Comparison of ENCODE assay signal across 8 cellular contexts in genomic region chr17:32927724-32928526, GRCh38. TPM values are rescaled to one million over a fixed set of nuclear protein-coding genes. Genes with fewer than 3 reads are reported as not detected.
A peak's percentile ranks its signal among the peaks of the same experiment; 100 is the strongest.
DNase-seq lines count a peak whose midpoint lies in the region; ATAC-seq, FAIRE-seq and TF ChIP-seq lines count a peak whose summit lies in the region.

TMEM98 (plus strand) TSS chr17:32928153; CDS start chr17:32931529, 3,376 bp downstream.

- peak within 1 kb of the TSS in 3 of 5 donors; percentile 49 to 81 (median 55) for H3K27ac ChIP-seq in adrenal gland
- peak within 1 kb of the TSS; percentile 48 to 66 for H3K27ac ChIP-seq in right atrium auricular region
- peak within 1 kb of the TSS in 3 of 4 donors; percentile 12 to 74 (median 49) for H3K27ac ChIP-seq in pancreas

- peaks cover 5 to 10% of the 10 kb centered on the region in 2 donors for H3K4me1 ChIP-seq in adrenal gland (replicated peaks in 1 of 2)
- H3K4me1 ChIP-seq in right atrium auricular region: peaks cover 0 to 13% of the 10 kb centered on the region in 2 donors
- H3K4me1 ChIP-seq in pancreas: peaks cover 0 to 4% (median 4%) of the 10 kb centered on the region in 3 donors

- H3K4me3 ChIP-seq in AG09309 (ENCODE audit: control insufficient read depth, low read depth, low read length): peak within 1 kb of the TSS; percentile 69
- H3K4me3 ChIP-seq in H7 (ENCODE audit: insufficient read depth, low read depth, low read length): peak within 1 kb of the TSS; percentile 59
- H3K4me3 ChIP-seq in adrenal gland: peak within 1 kb of the TSS in 3 of 4 donors; percentile 29 to 96 (median 41)
- peak within 1 kb of the TSS; percentile 63 to 64 for H3K4me3 ChIP-seq in right atrium auricular region
- H3K4me3 ChIP-seq in pancreas: peak within 1 kb of the TSS; percentile 59 to 77 (median 68)

- intact Hi-C loops in adrenal gland (cut with DNase I) (no loop called here), pancreas (cut with DNase I) (no loop called here)

- WGBS in adrenal gland, 4 donors: 0 to 1% (median 1%) methylated on average over 12 to 90 of the region's 98 CpGs
- WGBS in pancreas, 2 donors: 0 to 1% methylated on average over 57 to 98 of the region's 98 CpGs

- FAIRE-seq in pancreas (lab: Jason Lieb, UNC): no peak

- no peak for TF ChIP-seq CTCF in AG09309 (IDR thresholded peaks at IDR 0.05; ENCODE audit: control insufficient read depth, insufficient read depth, low read depth, low read length, missing control alignments)
- no peak for TF ChIP-seq CTCF in adrenal gland (IDR thresholded peaks at IDR 0.05)
- no peak for TF ChIP-seq CTCF in right atrium auricular region (IDR thresholded peaks at IDR 0.05)
- no peak for TF ChIP-seq CTCF in pancreas (IDR thresholded peaks at IDR 0.05)

- ATAC-seq in pancreas: peak; percentile 71 to 89 (median 76)
- no peak for ATAC-seq in HG03045 (IDR thresholded peaks at IDR 0.05; ENCODE audit: unreplicated experiment)
- no peak for ATAC-seq in GM18907 (IDR thresholded peaks at IDR 0.05; ENCODE audit: unreplicated experiment)

- no peak for TF ChIP-seq POLR2A in adrenal gland (IDR thresholded peaks at IDR 0.05)

- H3K36me3 ChIP-seq in H7 (replicated peaks; ENCODE audit: control insufficient read depth, insufficient read depth, low read length) (peaks cover 1% of the 10 kb centered on the region), adrenal gland (replicated peaks in 1 of 2) (peaks cover 0 to 3% of the 10 kb centered on the region in 2 donors), right atrium auricular region (no peaks in the 10 kb centered on the region), pancreas (no peaks in the 10 kb centered on the region)

- peaks cover 3% of the 10 kb centered on the region for H3K27me3 ChIP-seq in H7 (ENCODE audit: control insufficient read depth, insufficient read depth, low read length)
- H3K27me3 ChIP-seq in adrenal gland: no peaks in the 10 kb centered on the region
- H3K27me3 ChIP-seq in right atrium auricular region: no peaks in the 10 kb centered on the region
- no peaks in the 10 kb centered on the region for H3K27me3 ChIP-seq in pancreas

- H3K9me3 ChIP-seq in adrenal gland (replicated peaks in 1 of 3): no peaks in the 10 kb centered on the region
- no peaks in the 10 kb centered on the region for H3K9me3 ChIP-seq in right atrium auricular region
- H3K9me3 ChIP-seq in pancreas: no peaks in the 10 kb centered on the region

- DNase-seq in AG09309 (ENCODE audit: low read depth) (no peak), H7 (peak; percentile 87), adrenal gland (peak in 4 of 7 donors; percentile 24 to 41 (median 34)), right atrium auricular region (ENCODE audit: low spot score) (peak; percentile 58), pancreas (peak in 5 of 6 donors; percentile 31 to 85 (median 61))
- no peak for DNase-seq in activated CD8-positive, alpha-beta memory T cell treated with anti-CD3 and anti-CD28 coated beads, Interleukin-2, amount 50 U/mL, for 4 hours

RNA-seq across cellular contexts. Expression of gene TMEM98, which starts in this region (rescaled TPM):
- total RNA-seq in H7 (2014; rRNA removed; shearing (Covaris generic)): 59.8 and 76.5 TPM in 2 replicates
- total RNA-seq in adrenal gland: 100 to 1,000 TPM in 3 of 8 donors, 10 to 100 TPM in 5; 31.0 to 167 (median 87.7) TPM
- polyA plus RNA-seq in adrenal gland: 10 to 100 TPM; 19.5 to 37.2 (median 30.5) TPM
- total RNA-seq in right atrium auricular region: 100 to 1,000 TPM in 1 of 2 donors, 10 to 100 TPM in 1; 43.0 to 117 TPM
- 10 to 100 TPM; 32.2 to 62.1 (median 36.5) TPM for total RNA-seq in pancreas
- 10 to 100 TPM; 16.6 to 38.8 TPM for polyA plus RNA-seq in pancreas

Comparison
In these comparisons a context has a peak if more than half of its experiments do, and no peak if none do; other contexts are left out.
1. DNase-seq: peak in H7 (single experiment), adrenal gland (4 of 7), right atrium auricular region (single experiment) and pancreas (5 of 6); none in AG09309 (single experiment) and activated CD8-positive, alpha-beta memory T cell treated with anti-CD3 and anti-CD28 coated beads, Interleukin-2, amount 50 U/mL, for 4 hours (single experiment).
2. ATAC-seq: peak in pancreas (4 of 4); none in HG03045 (single experiment) and GM18907 (single experiment).
3. Peak in every context shown above with its lines, with median percentiles within 50 percentile points of each other: H3K4me3 ChIP-seq and H3K27ac ChIP-seq.